In genomic region chr19:18366027-18366435, GRCh38 we compare ENCODE assay signal across 12 cellular contexts. TPM values are rescaled to one million over a fixed set of nuclear protein-coding genes. Genes with fewer than 3 reads are reported as not detected.
DNase-seq lines count a peak whose midpoint lies in the region; ATAC-seq, FAIRE-seq and TF ChIP-seq lines count a peak whose summit lies in the region.
"Had no signal": no experiment of that assay in that cellular context is flagged by ENCODE, and none has a peak within 500 bp of the region (broad histone marks: within the 10 kb centered on the region; RNA-seq: fewer than 3 reads in every experiment).

No MANE protein-coding gene starts in this region.

- H3K9me3 ChIP-seq in heart right ventricle: no peaks in the 10 kb centered on the region
- H3K9me3 ChIP-seq in right cardiac atrium (ENCODE audit: control insufficient read depth, low read length): no peaks in the 10 kb centered on the region
- no peaks in the 10 kb centered on the region for H3K9me3 ChIP-seq in K562 (replicated peaks; ENCODE audit: control insufficient read depth, insufficient read depth, low read depth, low read length)
- H3K9me3 ChIP-seq in lower lobe of right lung: no peaks in the 10 kb centered on the region
- H3K9me3 ChIP-seq in vagina: no peaks in the 10 kb centered on the region
- H3K9me3 ChIP-seq: SJSA1 had no signal

- DNase-seq in heart right ventricle (no peak), right cardiac atrium (no peak), K562 (ENCODE audit: extremely low read depth in 1 of 4, low spot score in 3 of 4) (peak in 1 of 4 experiments; percentile 10), lower lobe of right lung (no peak), vagina (ENCODE audit: extremely low spot score in 2 of 2) (no peak), HEK293T (ENCODE audit: extremely low spot score) (no peak), glomerular visceral epithelial cell (ENCODE audit: extremely low spot score) (no peak)
- DNase-seq: activated CD8-positive, alpha-beta memory T cell treated with anti-CD3 and anti-CD28 coated beads for 24 hours; naive B cell; NCI-H2081 had no signal

- H3K36me3 ChIP-seq in heart right ventricle (peaks cover 0 to 38% (median 0%) of the 10 kb centered on the region in 9 donors), K562 (ENCODE audit: control insufficient read depth, insufficient read depth, low read length) (peaks cover 64% of the 10 kb centered on the region; the same call in 2 of the 3 replicates), lower lobe of right lung (peaks cover 20% of the 10 kb centered on the region), vagina (peaks cover 0 to 5% of the 10 kb centered on the region in 2 donors)

- WGBS in heart right ventricle, 2 donors: 90 to 94% methylated on average over 2 of the region's 2 CpGs
- 81% methylated on average over 2 of the region's 2 CpGs for WGBS in right cardiac atrium
- WGBS in K562 (ENCODE audit: insufficient coverage, low coverage, missing lambda C conversion rate): 43% methylated on average over 2 of the region's 2 CpGs

- TF ChIP-seq EP300 in K562 (IDR thresholded peaks at IDR 0.05; ENCODE audit: low read length): no peak

- H3K27ac ChIP-seq in heart right ventricle: peak overlapping the region in 7 of 10 donors; percentile 83 to 93 (median 86)
- no peak overlapping the region for H3K27ac ChIP-seq in right cardiac atrium (ENCODE audit: low read length)
- peak overlapping the region; percentile 99 for H3K27ac ChIP-seq in K562 (ENCODE audit: extremely low read depth, low read depth, low read length)
- H3K27ac ChIP-seq in lower lobe of right lung: peak overlapping the region; percentile 87
- peak overlapping the region; percentile 75 for H3K27ac ChIP-seq in vagina

- in situ Hi-C loops in K562 (cut with MboI): no loop called here

- POLR2A ChIA-PET in K562 (lab: Yijun Ruan, JAX) (interaction anchor here (0.6 to 13.9 kb wide), 5 partner anchors 9 to 86 kb away, joined by 3 to 207 read pairs (median 3); partner anchors contain the start of gene GDF15), HEK293T (lab: Yijun Ruan, JAX) (interaction anchor here (1.2 kb wide), 1 partner anchor 8 kb away, joined by 3 read pairs; no protein-coding TSS in a partner anchor)

- TF ChIP-seq POLR2A in K562 (conservative IDR thresholded peaks at IDR 0.05): no peak
- no peak for TF ChIP-seq POLR2A in vagina (IDR thresholded peaks at IDR 0.05)

- TF ChIP-seq CTCF in heart right ventricle (IDR thresholded peaks at IDR 0.05) (no peak), K562 (IDR thresholded peaks at IDR 0.05 in 2 of 3, conservative IDR thresholded peaks at IDR 0.05 in 1 of 3; ENCODE audit: insufficient read depth in 2 of 3, low read depth in 1 of 3, low read length in 3 of 3) (no peak), lower lobe of right lung (IDR thresholded peaks at IDR 0.05) (no peak), vagina (IDR thresholded peaks at IDR 0.05) (no peak)

- no peak overlapping the region for H2AFZ ChIP-seq in K562 (ENCODE audit: low read depth, low read length)

- TF ChIP-seq RAD21 in K562 (CRISPR knock-in tag; conservative IDR thresholded peaks at IDR 0.05 in 1 of 2, IDR thresholded peaks at IDR 0.05 in 1 of 2): no peak

- FAIRE-seq in K562 (lab: Jason Lieb, UNC): no peak

- no peak overlapping the region for H3K4me3 ChIP-seq in heart right ventricle
- no peak overlapping the region for H3K4me3 ChIP-seq in right cardiac atrium (ENCODE audit: low read length)
- H3K4me3 ChIP-seq in K562: no peak overlapping the region
- H3K4me3 ChIP-seq in lower lobe of right lung: no peak overlapping the region
- H3K4me3 ChIP-seq in vagina: no peak overlapping the region
- H3K4me3 ChIP-seq: SJSA1 had no signal

- H4K20me1 ChIP-seq in K562 (replicated peaks; ENCODE audit: control insufficient read depth, insufficient read depth, low read length): no peaks in the 10 kb centered on the region

- intact Hi-C loops in heart right ventricle (cut with DNase I): no loop called here
- intact Hi-C loops in right cardiac atrium (cut with DNase I): no loop called here
- intact Hi-C loops in K562 (cut with micrococcal nuclease): no loop called here
- intact Hi-C loops in lower lobe of right lung (cut with DNase I): no loop called here
- intact Hi-C loops in vagina (cut with DNase I): no loop called here

- peaks cover 10% of the 10 kb centered on the region; the same call in 2 of the 3 replicates for H3K79me2 ChIP-seq in K562 (ENCODE audit: control insufficient read depth, insufficient read depth, low read length)

- H3K4me1 ChIP-seq in heart right ventricle (peaks cover 0 to 34% (median 25%) of the 10 kb centered on the region in 9 donors), right cardiac atrium (ENCODE audit: control insufficient read depth, insufficient read depth, low read length) (no peaks in the 10 kb centered on the region), K562 (replicated peaks in 1 of 2; ENCODE audit: control insufficient read depth in 2 of 2, insufficient read depth in 2 of 2, low read length in 2 of 2) (peaks cover 50 to 60% of the 10 kb centered on the region in 2 experiments), lower lobe of right lung (peaks cover 25% of the 10 kb centered on the region), vagina (peaks cover 14% of the 10 kb centered on the region)

- no TSS peak for BruUV-seq in K562 (replicated peaks; lab: Mats Ljungman, UMichigan)

- CTCF ChIA-PET in K562 (lab: Yijun Ruan, JAX; ENCODE audit: low intra/inter-chr PET ratio) (no interaction called here), HEK293T (lab: Yijun Ruan, JAX) (no interaction called here)

- no peaks in the 10 kb centered on the region for H3K27me3 ChIP-seq in heart right ventricle
- H3K27me3 ChIP-seq in right cardiac atrium (ENCODE audit: control insufficient read depth, insufficient read depth): no peaks in the 10 kb centered on the region
- H3K27me3 ChIP-seq in K562 (ENCODE audit: control insufficient read depth in 2 of 2, insufficient read depth in 2 of 2, low read length in 2 of 2): no peaks in the 10 kb centered on the region
- no peaks in the 10 kb centered on the region for H3K27me3 ChIP-seq in lower lobe of right lung (ENCODE audit: low read depth)
- H3K27me3 ChIP-seq in vagina: no peaks in the 10 kb centered on the region
- H3K27me3 ChIP-seq: SJSA1 had no signal

- H3K9me1 ChIP-seq in K562 (ENCODE audit: control insufficient read depth, insufficient read depth, low read length): no peaks in the 10 kb centered on the region

- no peak overlapping the region; the same call in 1 of the 2 replicates for H3K4me2 ChIP-seq in K562 (ENCODE audit: insufficient read depth, low read length)

- H3K9ac ChIP-seq in K562 (ENCODE audit: insufficient read depth in 1 of 2, low read depth in 2 of 2, low read length in 2 of 2): peak overlapping the region; percentile 86 to 92; a peak in 3 of 4 replicates

- ATAC-seq in heart right ventricle: no peak
- no peak for ATAC-seq in right cardiac atrium
- ATAC-seq in K562: no peak
- peak in 1 of 2 donors; percentile 6 for ATAC-seq in lower lobe of right lung
- ATAC-seq in HG03280 (IDR thresholded peaks at IDR 0.05; ENCODE audit: unreplicated experiment): no peak

RNA-seq across cellular contexts. Expression of gene GDF15, which starts 19.9 kb away (rescaled TPM):
- total RNA-seq in heart right ventricle (1 to 10 TPM in 4 of 10 donors, under 1 TPM in 6; 0.44 to 2.5 (median 0.79) TPM), right cardiac atrium (under 1 TPM in 3 of 4 donors, not detected in 1; 0.50 to 0.60 (median 0.53) TPM), K562 (2014; rRNA removed) (78.0 and 82.4 TPM in 2 replicates), K562 (2014; rRNA removed; fragmentation: Illumina TruSeq; extraction: Trizol) (7.3 TPM in 2 replicates), K562 (2015; rRNA removed; fragmentation: Illumina TruSeq; extraction: Trizol) (10.1 and 11.0 TPM in 2 replicates), K562 (2021) (69.8 and 74.5 TPM in 2 replicates), lower lobe of right lung (21.2 TPM), vagina (25.5 TPM)
- polyA plus RNA-seq in heart right ventricle (under 1 TPM; 0.44 to 0.62 TPM), right cardiac atrium (0.25 TPM), K562 (2011; rRNA removed) (12.5 TPM in 2 replicates), K562 (2014; fragmentation: Illumina TruSeq; extraction: Trizol) (19.3 and 47.1 TPM in 2 replicates), K562 (2014; fragmentation: Nextera tagmentation; extraction: Ambion mirVana) (1 to 10 TPM; 2.3 to 2.9 TPM), K562 (2014; rRNA removed) (57.2 and 67.4 TPM in 2 replicates)
- 25.1 and 116 TPM in 2 replicates for total RNA-seq in K562 (2011; cell fraction: chromatin; rRNA removed; ENCODE audit: low replicate concordance)
- total RNA-seq in K562 (2011; cell fraction: nucleolus; rRNA removed): 214 and 262 TPM in 2 replicates
- 94.6 and 109 TPM in 2 replicates for total RNA-seq in K562 (2011; cell fraction: nucleoplasm; rRNA removed)
- 31.8 and 127 TPM in 2 replicates for polyA plus RNA-seq in K562 (2011; cell fraction: cytosol; rRNA removed)
- polyA plus RNA-seq in K562 (2011; cell fraction: nucleus; rRNA removed): 21.6 and 59.4 TPM in 2 replicates
- polyA plus RNA-seq in K562 (2012): 50.1 and 369 TPM in 2 replicates
- polyA minus RNA-seq in K562 (2011; rRNA and poly(A)+ RNA removed): 2.4 and 5.6 TPM in 2 replicates
- 31.8 and 32.2 TPM in 2 replicates for polyA minus RNA-seq in K562 (2011; cell fraction: cytosol; rRNA and poly(A)+ RNA removed)
- polyA minus RNA-seq in K562 (2011; cell fraction: nucleus; rRNA and poly(A)+ RNA removed): 18.5 and 24.2 TPM in 2 replicates

RNA-seq across cellular contexts. Expression of gene PGPEP1, which starts 25.6 kb away (rescaled TPM):
- 10 to 100 TPM; 36.0 to 61.3 (median 46.8) TPM for total RNA-seq in heart right ventricle
- polyA plus RNA-seq in heart right ventricle: 10 to 100 TPM; 10.0 to 27.2 TPM
- total RNA-seq in right cardiac atrium: 10 to 100 TPM; 31.3 to 42.0 (median 35.0) TPM
- 17.4 TPM for polyA plus RNA-seq in right cardiac atrium
- 44.2 and 152 TPM in 2 replicates for total RNA-seq in K562 (2011; cell fraction: chromatin; rRNA removed; ENCODE audit: low replicate concordance)
- total RNA-seq in K562 (2011; cell fraction: nucleolus; rRNA removed): 93.0 and 102 TPM in 2 replicates
- 67.2 and 79.3 TPM in 2 replicates for total RNA-seq in K562 (2011; cell fraction: nucleoplasm; rRNA removed)
- total RNA-seq in K562 (2014; rRNA removed): 29.5 and 33.8 TPM in 2 replicates
- 32.2 and 33.5 TPM in 2 replicates for total RNA-seq in K562 (2014; rRNA removed; fragmentation: Illumina TruSeq; extraction: Trizol)
- total RNA-seq in K562 (2015; rRNA removed; fragmentation: Illumina TruSeq; extraction: Trizol): 37.3 and 38.5 TPM in 2 replicates
- 61.7 and 69.6 TPM in 2 replicates for total RNA-seq in K562 (2021)
- 37.8 and 43.0 TPM in 2 replicates for polyA plus RNA-seq in K562 (2011; rRNA removed)
- 33.8 and 35.3 TPM in 2 replicates for polyA plus RNA-seq in K562 (2011; cell fraction: cytosol; rRNA removed)
- 40.8 and 54.8 TPM in 2 replicates for polyA plus RNA-seq in K562 (2011; cell fraction: nucleus; rRNA removed)
- polyA plus RNA-seq in K562 (2012): 28.3 and 41.7 TPM in 2 replicates
- 36.1 and 36.4 TPM in 2 replicates for polyA plus RNA-seq in K562 (2014; fragmentation: Illumina TruSeq; extraction: Trizol)
- 10 to 100 TPM in 1 of 2 experiments, 1 to 10 TPM in 1; 10.0 to 13.4 TPM for polyA plus RNA-seq in K562 (2014; fragmentation: Nextera tagmentation; extraction: Ambion mirVana)
- polyA plus RNA-seq in K562 (2014; rRNA removed): 32.1 and 33.5 TPM in 2 replicates
- 49.2 and 73.9 TPM in 2 replicates for polyA minus RNA-seq in K562 (2011; rRNA and poly(A)+ RNA removed)
- polyA minus RNA-seq in K562 (2011; cell fraction: cytosol; rRNA and poly(A)+ RNA removed): 39.5 and 43.2 TPM in 2 replicates
- polyA minus RNA-seq in K562 (2011; cell fraction: nucleus; rRNA and poly(A)+ RNA removed): 33.0 and 37.7 TPM in 2 replicates
- 40.9 TPM for total RNA-seq in lower lobe of right lung
- 27.5 TPM for total RNA-seq in vagina

RNA-seq across cellular contexts. Expression of gene LRRC25, which starts 31.4 kb away (rescaled TPM):
- total RNA-seq in heart right ventricle (10 to 100 TPM in 1 of 10 donors, 1 to 10 TPM in 7, under 1 TPM in 2; 0.57 to 13.3 (median 1.8) TPM), right cardiac atrium (1 to 10 TPM; 3.1 to 4.3 (median 3.7) TPM), K562 (2014; rRNA removed) (0.18 and 0.29 TPM in 2 replicates), K562 (2014; rRNA removed; fragmentation: Illumina TruSeq; extraction: Trizol) (0.07 TPM in 1 of 2 replicates, not detected in the other), K562 (2015; rRNA removed; fragmentation: Illumina TruSeq; extraction: Trizol) (0.30 and 0.36 TPM in 2 replicates), K562 (2021) (0.09 and 0.22 TPM in 2 replicates), lower lobe of right lung (35.4 TPM), vagina (3.9 TPM)
- polyA plus RNA-seq in heart right ventricle (1 to 10 TPM; 1.1 to 2.2 TPM), right cardiac atrium (1.5 TPM), K562 (2011; rRNA removed) (0.10 and 0.42 TPM in 2 replicates), K562 (2014; fragmentation: Illumina TruSeq; extraction: Trizol) (0.10 and 0.25 TPM in 2 replicates), K562 (2014; fragmentation: Nextera tagmentation; extraction: Ambion mirVana) (not detected), K562 (2014; rRNA removed) (0.08 TPM in 1 of 2 replicates, not detected in the other)
- total RNA-seq in K562 (2011; cell fraction: chromatin; rRNA removed; ENCODE audit: low replicate concordance): 0.25 TPM in 1 of 2 replicates, not detected in the other
- 0.39 and 0.50 TPM in 2 replicates for total RNA-seq in K562 (2011; cell fraction: nucleolus; rRNA removed)
- 0.22 TPM in 1 of 2 replicates, not detected in the other for total RNA-seq in K562 (2011; cell fraction: nucleoplasm; rRNA removed)
- 0.31 and 0.41 TPM in 2 replicates for polyA plus RNA-seq in K562 (2011; cell fraction: cytosol; rRNA removed)
- 0.20 and 0.53 TPM in 2 replicates for polyA plus RNA-seq in K562 (2011; cell fraction: nucleus; rRNA removed)
- polyA plus RNA-seq in K562 (2012): 0.33 and 1.1 TPM in 2 replicates
- polyA minus RNA-seq in K562 (2011; rRNA and poly(A)+ RNA removed): 0.11 and 0.18 TPM in 2 replicates
- polyA minus RNA-seq in K562 (2011; cell fraction: cytosol; rRNA and poly(A)+ RNA removed): 0.57 and 1.1 TPM in 2 replicates
- polyA minus RNA-seq in K562 (2011; cell fraction: nucleus; rRNA and poly(A)+ RNA removed): 0.13 and 0.67 TPM in 2 replicates
- total RNA-seq: SJSA1 had no signal

RNA-seq across cellular contexts. Expression of gene LSM4, which starts 43.2 kb away (rescaled TPM):
- total RNA-seq in heart right ventricle (100 to 1,000 TPM in 1 of 10 donors, 10 to 100 TPM in 9; 73.2 to 114 (median 93.3) TPM), right cardiac atrium (10 to 100 TPM; 55.6 to 77.2 (median 64.8) TPM), K562 (2014; rRNA removed) (763 and 822 TPM in 2 replicates), K562 (2014; rRNA removed; fragmentation: Illumina TruSeq; extraction: Trizol) (202 and 208 TPM in 2 replicates), K562 (2015; rRNA removed; fragmentation: Illumina TruSeq; extraction: Trizol) (273 and 275 TPM in 2 replicates), K562 (2021) (362 and 385 TPM in 2 replicates), lower lobe of right lung (72.3 TPM), vagina (54.3 TPM)
- polyA plus RNA-seq in heart right ventricle (100 to 1,000 TPM; 135 to 163 TPM), right cardiac atrium (131 TPM), K562 (2011; rRNA removed) (188 and 201 TPM in 2 replicates), K562 (2014; fragmentation: Illumina TruSeq; extraction: Trizol) (126 and 203 TPM in 2 replicates), K562 (2014; fragmentation: Nextera tagmentation; extraction: Ambion mirVana) (10 to 100 TPM; 11.9 to 29.7 TPM), K562 (2014; rRNA removed) (674 and 746 TPM in 2 replicates)
- total RNA-seq in K562 (2011; cell fraction: chromatin; rRNA removed; ENCODE audit: low replicate concordance): 34.5 and 96.0 TPM in 2 replicates
- 110 and 120 TPM in 2 replicates for total RNA-seq in K562 (2011; cell fraction: nucleolus; rRNA removed)
- total RNA-seq in K562 (2011; cell fraction: nucleoplasm; rRNA removed): 70.1 and 74.1 TPM in 2 replicates
- polyA plus RNA-seq in K562 (2011; cell fraction: cytosol; rRNA removed): 294 and 432 TPM in 2 replicates
- 206 and 249 TPM in 2 replicates for polyA plus RNA-seq in K562 (2011; cell fraction: nucleus; rRNA removed)
- polyA plus RNA-seq in K562 (2012): 245 and 279 TPM in 2 replicates
- 38.4 and 39.9 TPM in 2 replicates for polyA minus RNA-seq in K562 (2011; rRNA and poly(A)+ RNA removed)
- 64.5 and 67.5 TPM in 2 replicates for polyA minus RNA-seq in K562 (2011; cell fraction: cytosol; rRNA and poly(A)+ RNA removed)
- polyA minus RNA-seq in K562 (2011; cell fraction: nucleus; rRNA and poly(A)+ RNA removed): 48.1 and 57.9 TPM in 2 replicates

RNA-seq across cellular contexts. Expression of gene SSBP4, which starts 53.2 kb away (rescaled TPM):
- 10 to 100 TPM; 17.6 to 47.1 (median 27.3) TPM for total RNA-seq in heart right ventricle
- polyA plus RNA-seq in heart right ventricle: 10 to 100 TPM; 41.3 to 51.6 TPM
- total RNA-seq in right cardiac atrium: 10 to 100 TPM; 32.7 to 40.0 (median 37.8) TPM
- polyA plus RNA-seq in right cardiac atrium: 36.2 TPM
- total RNA-seq in K562 (2011; cell fraction: chromatin; rRNA removed; ENCODE audit: low replicate concordance): 28.5 and 141 TPM in 2 replicates
- 209 and 228 TPM in 2 replicates for total RNA-seq in K562 (2011; cell fraction: nucleolus; rRNA removed)
- total RNA-seq in K562 (2011; cell fraction: nucleoplasm; rRNA removed): 68.6 and 76.2 TPM in 2 replicates
- total RNA-seq in K562 (2014; rRNA removed): 125 and 188 TPM in 2 replicates
- 21.2 and 21.4 TPM in 2 replicates for total RNA-seq in K562 (2014; rRNA removed; fragmentation: Illumina TruSeq; extraction: Trizol)
- total RNA-seq in K562 (2015; rRNA removed; fragmentation: Illumina TruSeq; extraction: Trizol): 72.3 and 76.3 TPM in 2 replicates
- 189 TPM in 2 replicates for total RNA-seq in K562 (2021)
- polyA plus RNA-seq in K562 (2011; rRNA removed): 20.1 and 25.9 TPM in 2 replicates
- polyA plus RNA-seq in K562 (2011; cell fraction: cytosol; rRNA removed): 25.4 and 118 TPM in 2 replicates
- polyA plus RNA-seq in K562 (2011; cell fraction: nucleus; rRNA removed): 134 and 296 TPM in 2 replicates
- polyA plus RNA-seq in K562 (2012): 81.3 and 110 TPM in 2 replicates
- polyA plus RNA-seq in K562 (2014; fragmentation: Illumina TruSeq; extraction: Trizol): 39.0 and 114 TPM in 2 replicates
- polyA plus RNA-seq in K562 (2014; fragmentation: Nextera tagmentation; extraction: Ambion mirVana): 1 to 10 TPM; 1.1 to 1.9 TPM
- polyA plus RNA-seq in K562 (2014; rRNA removed): 119 and 133 TPM in 2 replicates
- 3.6 and 7.0 TPM in 2 replicates for polyA minus RNA-seq in K562 (2011; rRNA and poly(A)+ RNA removed)
- polyA minus RNA-seq in K562 (2011; cell fraction: cytosol; rRNA and poly(A)+ RNA removed): 37.3 and 43.8 TPM in 2 replicates
- polyA minus RNA-seq in K562 (2011; cell fraction: nucleus; rRNA and poly(A)+ RNA removed): 85.0 and 105 TPM in 2 replicates
- 65.6 TPM for total RNA-seq in lower lobe of right lung
- 72.7 TPM for total RNA-seq in vagina
